ENCODE assay signal across 26 cellular contexts in the genomic region with DNA sequence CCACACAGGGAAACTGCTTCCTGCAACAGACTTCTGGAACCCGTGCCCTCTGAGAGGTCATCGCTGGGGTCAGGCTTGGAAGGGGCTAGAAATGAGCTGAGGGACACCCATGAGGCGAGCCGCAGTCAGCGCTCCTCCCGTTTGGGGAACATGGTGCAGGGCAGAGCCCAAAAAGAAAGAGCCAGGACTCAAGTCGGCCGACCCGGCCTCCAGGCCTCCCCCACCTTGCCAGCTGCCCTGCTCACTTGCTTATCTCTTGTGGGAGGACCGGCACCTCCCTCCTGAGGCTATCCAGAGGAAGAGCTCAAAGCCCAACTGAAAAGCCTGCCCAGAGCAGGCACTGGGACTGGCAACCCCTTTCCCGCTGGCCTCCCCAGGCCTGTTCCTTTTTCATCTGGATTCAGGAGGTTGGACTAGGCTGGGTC. TPM values are rescaled to one million over a fixed set of nuclear protein-coding genes. Genes with fewer than 3 reads are reported as not detected.
DNase-seq lines count a peak whose midpoint lies in the region; ATAC-seq and TF ChIP-seq lines count a peak whose summit lies in the region.
"Had no signal": no experiment of that assay in that cellular context is flagged by ENCODE, and none has a peak within 500 bp of the region (broad histone marks: within the 10 kb centered on the region; RNA-seq: fewer than 3 reads in every experiment).

No MANE protein-coding gene starts in this region.

- peaks cover 5% of the 10 kb centered on the region in 2 donors for H3K4me1 Mint-ChIP-seq in natural killer cell

- no peaks in the 10 kb centered on the region for H3K9me3 Mint-ChIP-seq in natural killer cell
- H3K9me3 Mint-ChIP-seq: dendritic cell treated with granulocyte-macrophage colony-stimulating factor and Interleukin-4, amounts not matched to agents 40 ng/mL and 50 ng/mL, for 4 days; GM23338; immature natural killer cell had no signal

- no peak for TF ChIP-seq CTCF in natural killer cell (IDR thresholded peaks at IDR 0.05)

- no peak overlapping the region for H3K27ac Mint-ChIP-seq in natural killer cell
- H3K27ac Mint-ChIP-seq: dendritic cell treated with granulocyte-macrophage colony-stimulating factor and Interleukin-4, amounts not matched to agents 40 ng/mL and 50 ng/mL, for 4 days; GM23338; immature natural killer cell had no signal

- H3K36me3 Mint-ChIP-seq in natural killer cell, result no peaks in the 10 kb centered on the region
- H3K36me3 Mint-ChIP-seq: immature natural killer cell had no signal

- ATAC-seq in Right ventricle myocardium inferior, result peak; percentile 18
- peak; percentile 3 for ATAC-seq in Right ventricle myocardium superior (ENCODE audit: poor library complexity)
- no peak for ATAC-seq in HG03280 (IDR thresholded peaks at IDR 0.05; ENCODE audit: unreplicated experiment)
- no peak for ATAC-seq in natural killer cell
- ATAC-seq: A549; stimulated activated naive CD8-positive, alpha-beta T cell treated with anti-CD3 and anti-CD28 coated beads, Interleukin-15, Interleukin-2, amounts not matched to agents 100 U/mL and 50 U/mL, for 24 hours had no signal

- intact Hi-C loops in Right ventricle myocardium inferior (cut with DNase I), result no loop called here
- intact Hi-C loops in cardiac septum (cut with DNase I), result loop anchor here (5.0 kb wide), 1 partner anchor 128 kb away; no protein-coding TSS in a partner anchor
- intact Hi-C loops in Right ventricle myocardium superior (cut with DNase I), result no loop called here
- intact Hi-C loops in natural killer cell (cut with micrococcal nuclease), result no loop called here

- peaks cover 0 to 3% of the 10 kb centered on the region in 2 donors for H3K27me3 Mint-ChIP-seq in natural killer cell (ENCODE audit: low read depth in 2 of 2)

- DNase-seq in Right ventricle myocardium inferior (ENCODE audit: missing footprints) (no peak), cardiac septum (ENCODE audit: low spot score) (no peak), Right ventricle myocardium superior (peak; percentile 51), mesenteric fat pad (ENCODE audit: low spot score) (peak; percentile 87), natural killer cell (no peak), NCI-H82 treated with DMSO at 0.1 percent for 48 hours (lab: John Stamatoyannopoulos, UW; ENCODE audit: unreplicated experiment) (no peak), SK-N-DZ (ENCODE audit: low spot score) (no peak)
- DNase-seq: activated CD4-positive, alpha-beta T cell treated with anti-CD3 and anti-CD28 coated beads, Interleukin-2, amount 50 U/mL, for 4 hours; activated T-cell treated with anti-CD3 and anti-CD28 coated beads for 4 hours; amniotic stem cell; Caco-2; immature natural killer cell; IMR-90; NCI-H2081 treated with DMSO at 0.1 percent for 48 hours; NCI-H446; SJCRH30; stimulated activated CD4-positive, alpha-beta T cell treated with anti-CD3 and anti-CD28 coated beads, Interleukin-4, amount 100 ng/mL, for 24 hours; stimulated activated naive CD8-positive, alpha-beta T cell treated with anti-CD3 and anti-CD28 coated beads, Interleukin-15, Interleukin-2, amounts not matched to agents 100 U/mL and 50 U/mL, for 24 hours; transverse colon; WERI-Rb-1 had no signal

- H3K4me3 Mint-ChIP-seq in natural killer cell, result no peak overlapping the region
- H3K4me3 Mint-ChIP-seq: dendritic cell treated with granulocyte-macrophage colony-stimulating factor and Interleukin-4, amounts not matched to agents 40 ng/mL and 50 ng/mL, for 4 days; GM23338; immature natural killer cell had no signal

RNA-seq across cellular contexts. Expression of a gene that starts 43.6 kb away (rescaled TPM):
- 0.41 TPM for total RNA-seq in Right ventricle myocardium inferior
- 0.59 TPM for total RNA-seq in cardiac septum
- 0.43 TPM for total RNA-seq in Right ventricle myocardium superior
- total RNA-seq in mesenteric fat pad, result not detected
- total RNA-seq in natural killer cell, result not detected
- not detected in 2 replicates for polyA plus RNA-seq in SK-N-DZ (2014; cell fraction: cytosol; rRNA removed)
- not detected in 2 replicates for polyA plus RNA-seq in SK-N-DZ (2014; cell fraction: nucleus; rRNA removed)
- total RNA-seq: Caco-2; GM23338; IMR-90; M059J; SJCRH30; T-helper 1 cell treated with Interleukin-12 subunit alpha and Interleukin-12 subunit beta and Interleukin-4 antibody, amounts not matched to agents 30 ng/mL and 1 ng/mL, for 36 hours; transverse colon had no signal
- polyA plus RNA-seq: A549, GM23338, immature natural killer cell, IMR-90 had no signal

RNA-seq across cellular contexts. Expression of a gene that starts 49.1 kb away (rescaled TPM):
- 4.5 TPM for total RNA-seq in Right ventricle myocardium inferior
- total RNA-seq in cardiac septum, result 1.5 TPM
- 2.8 TPM for total RNA-seq in Right ventricle myocardium superior
- 56.4 TPM for total RNA-seq in mesenteric fat pad
- total RNA-seq in natural killer cell, result not detected
- polyA plus RNA-seq in SK-N-DZ (2014; cell fraction: cytosol; rRNA removed), result 0.52 TPM in 1 of 2 replicates, not detected in the other
- not detected in 2 replicates for polyA plus RNA-seq in SK-N-DZ (2014; cell fraction: nucleus; rRNA removed)
- total RNA-seq: M059J; T-helper 1 cell treated with Interleukin-12 subunit alpha and Interleukin-12 subunit beta and Interleukin-4 antibody, amounts not matched to agents 30 ng/mL and 1 ng/mL, for 36 hours had no signal
- polyA plus RNA-seq: immature natural killer cell had no signal

Comparison
In these comparisons a context has a peak if more than half of its experiments do, and no peak if none do; other contexts are left out.
1. DNase-seq: peak in Right ventricle myocardium superior (single experiment) and mesenteric fat pad (single experiment); none in Right ventricle myocardium inferior (single experiment), cardiac septum (single experiment), natural killer cell (single experiment), NCI-H82 treated with DMSO at 0.1 percent for 48 hours (single experiment) and SK-N-DZ (single experiment).
2. ATAC-seq: peak in Right ventricle myocardium inferior (single experiment) and Right ventricle myocardium superior (single experiment); none in HG03280 (single experiment) and natural killer cell (0 of 3).
3. RNA of a gene that starts 49.1 kb away (total RNA-seq): 56.4 TPM in mesenteric fat pad (single experiment); 4.5 TPM in Right ventricle myocardium inferior (single experiment), 2.8 TPM in Right ventricle myocardium superior (single experiment), 1.5 TPM in cardiac septum (single experiment) and not detected in natural killer cell; every median in the first group is over 10 times any median in the second.